10 cellular contexts compared by ENCODE assay signal in the genomic region with DNA sequence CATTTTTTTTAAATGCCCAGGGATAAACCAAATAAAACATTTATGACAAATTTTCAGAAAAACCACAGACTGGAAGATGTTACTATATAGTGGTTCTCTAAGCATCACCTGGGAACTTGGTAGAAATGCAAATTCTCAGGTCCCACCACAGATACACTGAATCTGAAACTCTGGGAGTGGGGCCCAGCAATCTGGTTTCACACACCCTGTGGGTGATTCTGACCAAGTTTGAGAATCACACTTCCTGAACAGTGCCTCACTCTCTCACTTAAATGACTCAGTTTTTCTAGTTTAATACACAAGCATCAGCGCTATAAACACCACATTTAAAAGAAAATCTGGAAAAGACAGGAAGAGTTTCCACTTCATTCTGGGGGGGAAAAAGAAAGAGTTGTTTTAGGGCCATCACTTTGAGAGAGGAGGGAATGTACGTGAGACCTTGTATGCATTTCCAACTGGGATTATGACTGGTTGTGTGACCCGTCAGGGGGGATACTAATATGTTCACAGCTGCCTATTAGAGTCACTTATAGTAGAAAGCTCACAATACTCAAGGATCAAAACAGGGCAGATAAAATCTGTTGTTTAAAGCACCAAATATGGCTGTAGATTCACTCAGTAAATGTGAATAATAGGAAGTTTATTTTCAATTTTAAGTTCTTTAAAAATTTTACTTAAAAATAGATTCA.
A peak's percentile ranks its signal among the peaks of the same experiment; 100 is the strongest.
DNase-seq lines count a peak whose midpoint lies in the region; ATAC-seq and TF ChIP-seq lines count a peak whose summit lies in the region.
"Had no signal": no experiment of that assay in that cellular context is flagged by ENCODE, and none has a peak within 500 bp of the region (broad histone marks: within the 10 kb centered on the region; RNA-seq: fewer than 3 reads in every experiment).

No MANE protein-coding gene starts in this region.

- H3K27me3 ChIP-seq in CD4-positive, alpha-beta T cell (ENCODE audit: control insufficient read depth, insufficient read depth, low read length) = no peaks in the 10 kb centered on the region

- POLR2A ChIA-PET in activated CD4-positive, alpha-beta T cell treated with anti-CD3 and anti-CD28 coated beads for 36 hours (lab: Charles Lee) = no interaction called here
- POLR2A ChIA-PET in activated CD8-positive, alpha-beta T cell treated with anti-CD3 and anti-CD28 coated beads, Interleukin-2, amount 10 ng/mL, durations not matched to agents 7 days and 5 days (lab: Charles Lee) = no interaction called here
- POLR2A ChIA-PET in CD4-positive, alpha-beta T cell (lab: Charles Lee) = no interaction called here

- H3K27me3 Mint-ChIP-seq in activated CD4-positive, alpha-beta T cell treated with anti-CD3 and anti-CD28 coated beads for 36 hours = peaks cover 31% of the 10 kb centered on the region
- peaks cover 4% of the 10 kb centered on the region for H3K27me3 Mint-ChIP-seq in activated CD8-positive, alpha-beta T cell treated with anti-CD3 and anti-CD28 coated beads, Interleukin-2, amount 10 ng/mL, durations not matched to agents 7 days and 5 days (ENCODE audit: low read depth)
- H3K27me3 Mint-ChIP-seq in mesothelial cell of epicardium (ENCODE audit: low read depth) = no peaks in the 10 kb centered on the region
- H3K27me3 Mint-ChIP-seq in CD4-positive, alpha-beta T cell = no peaks in the 10 kb centered on the region

- H3K36me3 Mint-ChIP-seq in activated CD4-positive, alpha-beta T cell treated with anti-CD3 and anti-CD28 coated beads for 36 hours (ENCODE audit: low read depth) = no peaks in the 10 kb centered on the region
- no peaks in the 10 kb centered on the region for H3K36me3 Mint-ChIP-seq in activated CD8-positive, alpha-beta T cell treated with anti-CD3 and anti-CD28 coated beads, Interleukin-2, amount 10 ng/mL, durations not matched to agents 7 days and 5 days (ENCODE audit: low read depth)
- H3K36me3 Mint-ChIP-seq in stimulated activated effector memory CD8-positive, alpha-beta T cell treated with anti-CD3 and anti-CD28 coated beads, Interleukin-12 subunit alpha, Interleukin-12 subunit beta, amount 100 ng/mL, for 72 hours = no peaks in the 10 kb centered on the region
- H3K36me3 Mint-ChIP-seq in mesothelial cell of epicardium = no peaks in the 10 kb centered on the region
- no peaks in the 10 kb centered on the region for H3K36me3 Mint-ChIP-seq in CD4-positive, alpha-beta T cell (ENCODE audit: low read depth)

- intact Hi-C loops in activated CD4-positive, alpha-beta T cell treated with anti-CD3 and anti-CD28 coated beads for 36 hours (cut with DNase I, micrococcal nuclease) = loop anchor here (1.0 to 5.0 kb wide), 6 partner anchors 53 to 642 kb away; no protein-coding TSS in a partner anchor
- intact Hi-C loops in CD4-positive, alpha-beta T cell (cut with DNase I, micrococcal nuclease) = no loop called here

- peak; percentile 76 for DNase-seq in activated CD4-positive, alpha-beta T cell treated with anti-CD3 and anti-CD28 coated beads for 36 hours
- DNase-seq in activated CD4-positive, alpha-beta T cell treated with anti-CD3 and anti-CD28 coated beads for 4 hours = no peak
- peak; percentile 36 for DNase-seq in activated CD8-positive, alpha-beta T cell treated with anti-CD3 and anti-CD28 coated beads, Interleukin-2, amount 10 ng/mL, durations not matched to agents 7 days and 5 days
- peak; percentile 24 to 72 for DNase-seq in stimulated activated effector memory CD8-positive, alpha-beta T cell treated with anti-CD3 and anti-CD28 coated beads, Interleukin-12 subunit alpha, Interleukin-12 subunit beta, amount 100 ng/mL, for 72 hours (ENCODE audit: low spot score in 2 of 2)
- DNase-seq in mesothelial cell of epicardium (ENCODE audit: low spot score in 2 of 2, unreplicated experiment in 2 of 2) = no peak
- no peak for DNase-seq in CD4-positive, alpha-beta T cell
- DNase-seq in dedifferentiated amniotic fluid mesenchymal stem cell (ENCODE audit: extremely low spot score) = no peak
- DNase-seq: NCI-H1417 had no signal

- H3K4me3 Mint-ChIP-seq in activated CD4-positive, alpha-beta T cell treated with anti-CD3 and anti-CD28 coated beads for 36 hours = no peak overlapping the region
- H3K4me3 Mint-ChIP-seq in activated CD8-positive, alpha-beta T cell treated with anti-CD3 and anti-CD28 coated beads, Interleukin-2, amount 10 ng/mL, durations not matched to agents 7 days and 5 days = no peak overlapping the region
- no peak overlapping the region for H3K4me3 Mint-ChIP-seq in stimulated activated effector memory CD8-positive, alpha-beta T cell treated with anti-CD3 and anti-CD28 coated beads, Interleukin-12 subunit alpha, Interleukin-12 subunit beta, amount 100 ng/mL, for 72 hours
- H3K4me3 Mint-ChIP-seq in mesothelial cell of epicardium = no peak overlapping the region
- no peak overlapping the region for H3K4me3 Mint-ChIP-seq in CD4-positive, alpha-beta T cell

- CTCF ChIA-PET in activated CD4-positive, alpha-beta T cell treated with anti-CD3 and anti-CD28 coated beads for 36 hours (lab: Charles Lee) = no interaction called here
- CTCF ChIA-PET in activated CD8-positive, alpha-beta T cell treated with anti-CD3 and anti-CD28 coated beads, Interleukin-2, amount 10 ng/mL, durations not matched to agents 7 days and 5 days (lab: Charles Lee) = no interaction called here
- CTCF ChIA-PET in CD4-positive, alpha-beta T cell (lab: Charles Lee) = no interaction called here

- H3K27ac Mint-ChIP-seq in activated CD4-positive, alpha-beta T cell treated with anti-CD3 and anti-CD28 coated beads for 36 hours = no peak overlapping the region
- no peak overlapping the region for H3K27ac Mint-ChIP-seq in activated CD8-positive, alpha-beta T cell treated with anti-CD3 and anti-CD28 coated beads, Interleukin-2, amount 10 ng/mL, durations not matched to agents 7 days and 5 days
- H3K27ac Mint-ChIP-seq in stimulated activated effector memory CD8-positive, alpha-beta T cell treated with anti-CD3 and anti-CD28 coated beads, Interleukin-12 subunit alpha, Interleukin-12 subunit beta, amount 100 ng/mL, for 72 hours = peak overlapping the region; percentile 37
- no peak overlapping the region for H3K27ac Mint-ChIP-seq in mesothelial cell of epicardium
- H3K27ac Mint-ChIP-seq in CD4-positive, alpha-beta T cell = no peak overlapping the region

- no peaks in the 10 kb centered on the region for H3K9me3 Mint-ChIP-seq in activated CD4-positive, alpha-beta T cell treated with anti-CD3 and anti-CD28 coated beads for 36 hours (ENCODE audit: low read depth)
- no peaks in the 10 kb centered on the region for H3K9me3 Mint-ChIP-seq in activated CD8-positive, alpha-beta T cell treated with anti-CD3 and anti-CD28 coated beads, Interleukin-2, amount 10 ng/mL, durations not matched to agents 7 days and 5 days (ENCODE audit: insufficient read depth)
- no peaks in the 10 kb centered on the region for H3K9me3 Mint-ChIP-seq in stimulated activated effector memory CD8-positive, alpha-beta T cell treated with anti-CD3 and anti-CD28 coated beads, Interleukin-12 subunit alpha, Interleukin-12 subunit beta, amount 100 ng/mL, for 72 hours
- no peaks in the 10 kb centered on the region for H3K9me3 Mint-ChIP-seq in mesothelial cell of epicardium
- H3K9me3 Mint-ChIP-seq in CD4-positive, alpha-beta T cell = no peaks in the 10 kb centered on the region

- TF ChIP-seq CTCF in mesothelial cell of epicardium (IDR thresholded peaks at IDR 0.05; ENCODE audit: unreplicated experiment) = no peak
- no peak for TF ChIP-seq CTCF in CD4-positive, alpha-beta T cell (IDR thresholded peaks at IDR 0.05)

- H3K4me1 Mint-ChIP-seq in activated CD4-positive, alpha-beta T cell treated with anti-CD3 and anti-CD28 coated beads for 36 hours = peaks cover 10% of the 10 kb centered on the region
- H3K4me1 Mint-ChIP-seq in activated CD8-positive, alpha-beta T cell treated with anti-CD3 and anti-CD28 coated beads, Interleukin-2, amount 10 ng/mL, durations not matched to agents 7 days and 5 days (ENCODE audit: low read depth) = peaks cover 7% of the 10 kb centered on the region
- H3K4me1 Mint-ChIP-seq in stimulated activated effector memory CD8-positive, alpha-beta T cell treated with anti-CD3 and anti-CD28 coated beads, Interleukin-12 subunit alpha, Interleukin-12 subunit beta, amount 100 ng/mL, for 72 hours = peaks cover 18% of the 10 kb centered on the region
- peaks cover 2% of the 10 kb centered on the region for H3K4me1 Mint-ChIP-seq in mesothelial cell of epicardium
- H3K4me1 Mint-ChIP-seq in CD4-positive, alpha-beta T cell (ENCODE audit: low read depth) = no peaks in the 10 kb centered on the region

- no peaks in the 10 kb centered on the region for H3K9me3 ChIP-seq in CD4-positive, alpha-beta T cell (ENCODE audit: control insufficient read depth, low read length)
- H3K9me3 ChIP-seq: A549 had no signal

- ATAC-seq in activated CD4-positive, alpha-beta T cell treated with anti-CD3 and anti-CD28 coated beads for 36 hours = peak; percentile 96
- ATAC-seq in HG02970 (IDR thresholded peaks at IDR 0.05; ENCODE audit: low FRiP score, unreplicated experiment) = peak; percentile 68
- peak; percentile 60 for ATAC-seq in activated CD8-positive, alpha-beta T cell treated with anti-CD3 and anti-CD28 coated beads, Interleukin-2, amount 10 ng/mL, durations not matched to agents 7 days and 5 days
- peak; percentile 99 for ATAC-seq in stimulated activated effector memory CD8-positive, alpha-beta T cell treated with anti-CD3 and anti-CD28 coated beads, Interleukin-12 subunit alpha, Interleukin-12 subunit beta, amount 100 ng/mL, for 72 hours
- no peak for ATAC-seq in CD4-positive, alpha-beta T cell (ENCODE audit: poor library complexity)
- ATAC-seq: A549 had no signal

- no peak overlapping the region for H3K27ac ChIP-seq in CD4-positive, alpha-beta T cell (ENCODE audit: low read depth, low read length)
- H3K27ac ChIP-seq: A549 had no signal

Comparison
In these comparisons a context has a peak if more than half of its experiments do, and no peak if none do; other contexts are left out.
1. DNase-seq: peak in activated CD4-positive, alpha-beta T cell treated with anti-CD3 and anti-CD28 coated beads for 36 hours (single experiment), activated CD8-positive, alpha-beta T cell treated with anti-CD3 and anti-CD28 coated beads, Interleukin-2, amount 10 ng/mL, durations not matched to agents 7 days and 5 days (single experiment) and stimulated activated effector memory CD8-positive, alpha-beta T cell treated with anti-CD3 and anti-CD28 coated beads, Interleukin-12 subunit alpha, Interleukin-12 subunit beta, amount 100 ng/mL, for 72 hours (2 of 2); none in activated CD4-positive, alpha-beta T cell treated with anti-CD3 and anti-CD28 coated beads for 4 hours (0 of 2), mesothelial cell of epicardium (0 of 2), CD4-positive, alpha-beta T cell (0 of 10) and dedifferentiated amniotic fluid mesenchymal stem cell (single experiment).
2. intact Hi-C loops: an anchor here in activated CD4-positive, alpha-beta T cell treated with anti-CD3 and anti-CD28 coated beads for 36 hours (1.0 to 5.0 kb wide); none called in CD4-positive, alpha-beta T cell.